8 cellular contexts compared by ENCODE assay signal in the genomic region with DNA sequence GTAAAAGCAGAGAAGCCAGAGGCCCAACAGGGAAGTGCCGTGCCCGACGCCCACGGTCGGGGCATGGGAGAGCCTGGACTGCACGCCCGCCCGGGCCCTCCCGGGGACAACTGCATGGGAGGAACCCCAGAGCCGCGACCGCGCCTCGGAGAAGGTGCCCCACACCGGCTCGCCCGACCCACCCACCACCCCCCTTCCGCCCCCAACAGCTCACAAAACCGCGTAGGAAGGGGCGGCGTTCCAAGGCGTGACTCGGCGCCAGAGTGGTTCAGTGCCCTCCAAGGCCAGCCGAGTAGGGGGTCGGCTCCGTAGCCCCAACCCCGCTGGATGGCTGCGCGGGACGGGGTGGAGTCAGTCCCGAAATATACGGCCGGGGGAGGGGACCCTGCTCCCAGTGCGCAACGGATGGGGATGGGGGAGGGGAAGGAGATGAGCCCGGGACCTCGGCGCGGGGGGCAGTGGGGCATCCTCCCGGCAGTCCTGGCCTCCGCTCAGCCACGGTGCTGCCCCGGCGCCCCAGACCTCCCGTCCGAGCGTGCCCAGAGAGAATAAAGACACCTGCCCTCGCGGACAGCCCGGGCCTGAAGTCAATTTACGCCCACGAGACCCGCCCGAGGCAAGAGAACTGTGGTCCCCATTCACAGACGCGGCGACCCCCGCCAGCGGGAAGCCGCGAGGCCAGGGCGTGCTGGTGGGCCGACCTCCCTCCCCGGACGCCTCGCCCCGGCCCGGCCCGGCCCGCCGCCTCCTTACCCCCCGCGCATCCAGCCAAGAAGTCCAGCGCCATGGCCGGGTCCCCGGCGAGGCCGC. TPM values are rescaled to one million over a fixed set of nuclear protein-coding genes. Genes with fewer than 3 reads are reported as not detected.
A peak's percentile ranks its signal among the peaks of the same experiment; 100 is the strongest.
DNase-seq lines count a peak whose midpoint lies in the region; ATAC-seq and TF ChIP-seq lines count a peak whose summit lies in the region.

No MANE protein-coding gene starts in this region.

- TF ChIP-seq EP300 in suprapubic skin (IDR thresholded peaks at IDR 0.05): no peak

- H3K9me3 ChIP-seq in mucosa of stomach (ENCODE audit: control insufficient read depth, low read length) (no peaks in the 10 kb centered on the region), suprapubic skin (no peaks in the 10 kb centered on the region)

- no peak for TF ChIP-seq CTCF in suprapubic skin (IDR thresholded peaks at IDR 0.05)

- peaks cover 39% of the 10 kb centered on the region for H3K4me1 ChIP-seq in mucosa of stomach (ENCODE audit: control insufficient read depth, insufficient read depth, low read length)
- peaks cover 59% of the 10 kb centered on the region for H3K4me1 ChIP-seq in suprapubic skin

- DNase-seq in COR-L47 (lab: John Stamatoyannopoulos, UW) (peak; percentile 29), suprapubic skin (ENCODE audit: low spot score in 2 of 2) (no peak), posterior cingulate gyrus (no peak), NCI-H446 (lab: John Stamatoyannopoulos, UW) (no peak)
- DNase-seq in activated CD4-positive, alpha-beta T cell treated with anti-CD3 and anti-CD28 coated beads for 4 hours: peak; percentile 49 to 57
- peak; percentile 38 for DNase-seq in effector CD4-positive, alpha-beta T cell

- TF ChIP-seq POLR2A in suprapubic skin (IDR thresholded peaks at IDR 0.05): no peak

- peak overlapping the region; percentile 59 for H3K9ac ChIP-seq in mucosa of stomach (ENCODE audit: low read length)

- WGBS in suprapubic skin: 0% methylated on average over 6 of the region's 80 CpGs

- intact Hi-C loops in posterior cingulate gyrus (cut with DNase I): loop anchor here (2.0 to 10.0 kb wide), 4 partner anchors 35 to 321 kb away; partner anchors contain the start of gene WDR25

- peak overlapping the region; percentile 89 for H3K27ac ChIP-seq in suprapubic skin

- H3K27me3 ChIP-seq in mucosa of stomach (ENCODE audit: control insufficient read depth, insufficient read depth, low read length) (no peaks in the 10 kb centered on the region), suprapubic skin (no peaks in the 10 kb centered on the region)

- ATAC-seq in HG02885 (IDR thresholded peaks at IDR 0.05; ENCODE audit: poor library complexity, unreplicated experiment): peak; percentile 8

- H3K4me3 ChIP-seq in mucosa of stomach (ENCODE audit: low read length) (peak overlapping the region; percentile 36), suprapubic skin (peak overlapping the region; percentile 94)

- H3K36me3 ChIP-seq in mucosa of stomach (ENCODE audit: control insufficient read depth, insufficient read depth, low read length) (no peaks in the 10 kb centered on the region), suprapubic skin (no peaks in the 10 kb centered on the region)

RNA-seq across cellular contexts. Expression of gene SLC25A29, which starts 0.6 kb away (rescaled TPM):
- 100 to 1,000 TPM in 3 of 4 donors, 10 to 100 TPM in 1; 88.1 to 254 (median 120) TPM for total RNA-seq in suprapubic skin

RNA-seq across cellular contexts. Expression of gene SLC25A47, which starts 17.5 kb away (rescaled TPM):
- 1 to 10 TPM in 1 of 4 donors, under 1 TPM in 1, not detected in 2; 0.30 to 1.4 TPM for total RNA-seq in suprapubic skin

Comparison
In these comparisons a context has a peak if more than half of its experiments do, and no peak if none do; other contexts are left out.
1. DNase-seq: peak in COR-L47 (single experiment), activated CD4-positive, alpha-beta T cell treated with anti-CD3 and anti-CD28 coated beads for 4 hours (2 of 2) and effector CD4-positive, alpha-beta T cell (single experiment); none in suprapubic skin (0 of 2), posterior cingulate gyrus (0 of 10) and NCI-H446 (0 of 2).